ENCODE assay signal across 8 cellular contexts in genomic region chr22:33302049-33302545, GRCh38.
DNase-seq lines count a peak whose midpoint lies in the region; ATAC-seq and TF ChIP-seq lines count a peak whose summit lies in the region.

No MANE protein-coding gene starts in this region.

- DNase-seq in CD8-positive, alpha-beta T cell = peak in 6 of 7 experiments; percentile 4 to 50 (median 30)
- DNase-seq in NCI-H1694 treated with DMSO at 0.1 percent for 48 hours (lab: John Stamatoyannopoulos, UW) (peak; percentile 45), choroid plexus epithelial cell (ENCODE audit: low read depth) (peak; percentile 77), left lobe of liver (ENCODE audit: low spot score) (peak; percentile 88)
- DNase-seq in stimulated activated CD4-positive, alpha-beta T cell treated with anti-CD3 and anti-CD28 coated beads, Interleukin-2, amount 100 ng/mL, for 4 hours (ENCODE audit: low read depth) = peak; percentile 1

- intact Hi-C loops in CD8-positive, alpha-beta T cell (cut with DNase I, micrococcal nuclease) = loop anchor here in 1 of 2 experiments (5.0 kb wide), 4 partner anchors 275 to 1845 kb away; no protein-coding TSS in a partner anchor

- no peaks in the 10 kb centered on the region for H3K9me3 Mint-ChIP-seq in CD8-positive, alpha-beta T cell

- H3K36me3 ChIP-seq in CD8-positive, alpha-beta T cell (ENCODE audit: insufficient read depth, low read length) = no peaks in the 10 kb centered on the region

- no peak for ATAC-seq in CD8-positive, alpha-beta T cell
- ATAC-seq in GM21515 (IDR thresholded peaks at IDR 0.05; ENCODE audit: unreplicated experiment) (peak; percentile 50), left lobe of liver (peak; percentile 98), HG03280 (IDR thresholded peaks at IDR 0.05; ENCODE audit: unreplicated experiment) (no peak)

- H3K4me3 Mint-ChIP-seq in CD8-positive, alpha-beta T cell = no peak overlapping the region

- H3K4me1 ChIP-seq in CD8-positive, alpha-beta T cell (ENCODE audit: insufficient read depth, low read length) = no peaks in the 10 kb centered on the region

- POLR2A ChIA-PET in CD8-positive, alpha-beta T cell (lab: Charles Lee) = no interaction called here

- H3K27ac ChIP-seq in CD8-positive, alpha-beta T cell (ENCODE audit: low read depth, low read length) = no peak overlapping the region

- no peaks in the 10 kb centered on the region for H3K9me3 ChIP-seq in CD8-positive, alpha-beta T cell (ENCODE audit: low read length)

- no peaks in the 10 kb centered on the region for H3K27me3 ChIP-seq in CD8-positive, alpha-beta T cell (ENCODE audit: insufficient read depth, low read length)

- H3K27me3 Mint-ChIP-seq in CD8-positive, alpha-beta T cell (ENCODE audit: low read depth) = peaks cover 8% of the 10 kb centered on the region

- H3K36me3 Mint-ChIP-seq in CD8-positive, alpha-beta T cell = no peaks in the 10 kb centered on the region

- TF ChIP-seq CTCF in CD8-positive, alpha-beta T cell (IDR thresholded peaks at IDR 0.05) = no peak
- TF ChIP-seq CTCF in WI38 (IDR thresholded peaks at IDR 0.05; ENCODE audit: low read depth, low read length) = peak; percentile 99
- peak; percentile 97 for TF ChIP-seq CTCF in choroid plexus epithelial cell (conservative IDR thresholded peaks at IDR 0.05; ENCODE audit: low read depth, low read length)

- H3K27ac Mint-ChIP-seq in CD8-positive, alpha-beta T cell = no peak overlapping the region

- H3K4me1 Mint-ChIP-seq in CD8-positive, alpha-beta T cell (ENCODE audit: low read depth) = no peaks in the 10 kb centered on the region

- CTCF ChIA-PET in CD8-positive, alpha-beta T cell (lab: Charles Lee) = interaction anchor here (0.6 to 1.3 kb wide), 2 partner anchors 13 to 27 kb away, joined by 3 read pairs; no protein-coding TSS in a partner anchor

- H3K4me3 ChIP-seq in CD8-positive, alpha-beta T cell (ENCODE audit: low read depth, low read length) = no peak overlapping the region
- no peak overlapping the region for H3K4me3 ChIP-seq in WI38 (ENCODE audit: low read depth, low read length)
- peak overlapping the region; percentile 20 for H3K4me3 ChIP-seq in choroid plexus epithelial cell (ENCODE audit: low read depth, low read length)

Comparison
In these comparisons a context has a peak if more than half of its experiments do, and no peak if none do; other contexts are left out.
1. ATAC-seq: peak in GM21515 (single experiment) and left lobe of liver (single experiment); none in CD8-positive, alpha-beta T cell (single experiment) and HG03280 (single experiment).
2. DNase-seq: peak in every context shown above with its lines; median percentile 88 in left lobe of liver; 77 in choroid plexus epithelial cell; 45 in NCI-H1694 treated with DMSO at 0.1 percent for 48 hours; 30 in CD8-positive, alpha-beta T cell; 1 in stimulated activated CD4-positive, alpha-beta T cell treated with anti-CD3 and anti-CD28 coated beads, Interleukin-2, amount 100 ng/mL, for 4 hours.